ENCODE assay signal across 9 cellular contexts in the genomic region with DNA sequence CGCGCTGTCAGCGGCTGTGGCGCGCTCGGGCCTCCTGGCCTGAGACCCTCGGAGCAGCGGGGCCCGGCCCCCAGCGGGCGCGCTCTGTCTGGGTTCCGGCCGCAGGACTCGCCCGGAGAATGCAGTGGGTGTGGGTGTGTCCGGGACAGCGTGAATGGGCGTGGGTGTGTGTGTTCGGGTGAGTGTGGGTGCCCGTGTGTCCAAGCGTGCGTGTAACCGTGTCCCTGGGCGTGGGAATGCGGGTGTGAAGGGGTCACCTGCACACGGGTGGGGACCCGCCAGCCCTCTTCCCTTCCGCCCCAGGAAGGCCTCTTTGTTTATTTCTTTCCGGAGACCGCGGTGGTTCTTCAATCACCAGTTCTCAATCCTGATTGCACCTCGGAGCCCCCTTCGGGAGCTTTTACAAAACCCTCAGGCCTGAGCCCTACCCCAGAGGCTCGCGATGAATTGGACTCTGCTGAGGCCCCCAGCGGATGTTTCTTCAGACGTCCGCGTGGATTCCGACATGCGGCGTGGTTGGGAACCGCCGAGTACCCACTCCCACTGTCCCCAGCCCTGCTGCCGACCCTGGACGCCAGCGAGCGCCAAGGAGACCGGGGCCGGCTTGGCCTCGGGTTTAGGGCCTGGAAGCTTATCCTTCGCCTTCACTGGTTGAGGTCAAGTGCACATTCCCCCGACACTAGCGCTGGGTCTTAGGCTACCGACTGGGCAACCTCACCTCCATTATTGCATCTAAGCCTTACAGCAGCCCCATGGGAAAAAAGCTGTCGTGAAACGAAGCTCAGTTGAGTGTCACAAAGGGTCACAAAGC. TPM values are rescaled to one million over a fixed set of nuclear protein-coding genes. Genes with fewer than 3 reads are reported as not detected.
A peak's percentile ranks its signal among the peaks of the same experiment; 100 is the strongest.
DNase-seq lines count a peak whose midpoint lies in the region; ATAC-seq and TF ChIP-seq lines count a peak whose summit lies in the region.
"Had no signal": no experiment of that assay in that cellular context is flagged by ENCODE, and none has a peak within 500 bp of the region (broad histone marks: within the 10 kb centered on the region; RNA-seq: fewer than 3 reads in every experiment).

No MANE protein-coding gene starts in this region.

- CTCF ChIA-PET in BJ (lab: Yijun Ruan, JAX) = interaction anchor here (0.9 to 1.3 kb wide), 2 partner anchors 9 to 60 kb away, joined by 3 to 5 read pairs; no protein-coding TSS in a partner anchor

- POLR2A ChIA-PET in BJ (lab: Charles Lee) = interaction anchor here (0.5 to 0.7 kb wide), 2 partner anchors 20 to 361 kb away, joined by 3 to 12 read pairs; no protein-coding TSS in a partner anchor

- TF ChIP-seq CTCF in BJ (IDR thresholded peaks at IDR 0.05; ENCODE audit: insufficient read depth, low read depth, low read length) (no peak), mucosa of descending colon (IDR thresholded peaks at IDR 0.05) (no peak)

- no peaks in the 10 kb centered on the region for H3K9me3 ChIP-seq in mucosa of descending colon
- H3K9me3 ChIP-seq: body of pancreas had no signal

- peak overlapping the region; percentile 37 for H3K4me3 ChIP-seq in BJ (ENCODE audit: low read depth, low read length)
- H3K4me3 ChIP-seq in mucosa of descending colon = no peak overlapping the region

- H3K36me3 ChIP-seq in BJ (ENCODE audit: control insufficient read depth, insufficient read depth, low read length) = no peaks in the 10 kb centered on the region
- no peaks in the 10 kb centered on the region for H3K36me3 ChIP-seq in mucosa of descending colon (ENCODE audit: low read depth)

- H3K27ac ChIP-seq in cingulate gyrus (ENCODE audit: low read depth, low read length) = peak overlapping the region; percentile 77
- H3K27ac ChIP-seq: body of pancreas had no signal

- H3K27me3 ChIP-seq in BJ (ENCODE audit: control insufficient read depth, insufficient read depth, low read length) = peaks cover 3% of the 10 kb centered on the region; the same call in 1 of the 2 replicates
- H3K27me3 ChIP-seq: body of pancreas had no signal

- DNase-seq in BJ (ENCODE audit: low read depth) (no peak), mucosa of descending colon (peak; percentile 57 to 68 (median 62)), OCI-M1 (lab: John Stamatoyannopoulos, UW) (no peak), ureter (ENCODE audit: low spot score) (no peak)
- DNase-seq in activated CD4-positive, CD25-positive, alpha-beta regulatory T cell (lab: John Stamatoyannopoulos, UW) = no peak

- intact Hi-C loops in mucosa of descending colon (cut with DNase I, micrococcal nuclease) = no loop called here

- H3K4me1 ChIP-seq in mucosa of descending colon (ENCODE audit: low read depth) = peaks cover 22% of the 10 kb centered on the region

- ATAC-seq in HG03354 (IDR thresholded peaks at IDR 0.05; ENCODE audit: poor library complexity, severe bottlenecking, unreplicated experiment) (peak; percentile 22), mucosa of descending colon (peak; percentile 65), GM19395 (IDR thresholded peaks at IDR 0.05; ENCODE audit: unreplicated experiment) (no peak)

RNA-seq across cellular contexts. Expression of gene SERTAD4, which starts 19.3 kb away (rescaled TPM):
- 6.2 and 8.7 TPM in 2 replicates for polyA plus RNA-seq in BJ (2011; rRNA removed)
- 1.9 and 3.4 TPM in 2 replicates for polyA minus RNA-seq in BJ (2011; rRNA and poly(A)+ RNA removed)
- total RNA-seq in mucosa of descending colon (10 to 100 TPM in 1 of 3 donors, 1 to 10 TPM in 2; 4.2 to 17.1 (median 6.0) TPM), ureter (2.1 TPM)

Comparison
In these comparisons a context has a peak if more than half of its experiments do, and no peak if none do; other contexts are left out.
1. DNase-seq: peak in mucosa of descending colon (3 of 3); none in BJ (single experiment), activated CD4-positive, CD25-positive, alpha-beta regulatory T cell (0 of 4), OCI-M1 (single experiment) and ureter (single experiment).